12 cellular contexts compared by ENCODE assay signal in the genomic region with DNA sequence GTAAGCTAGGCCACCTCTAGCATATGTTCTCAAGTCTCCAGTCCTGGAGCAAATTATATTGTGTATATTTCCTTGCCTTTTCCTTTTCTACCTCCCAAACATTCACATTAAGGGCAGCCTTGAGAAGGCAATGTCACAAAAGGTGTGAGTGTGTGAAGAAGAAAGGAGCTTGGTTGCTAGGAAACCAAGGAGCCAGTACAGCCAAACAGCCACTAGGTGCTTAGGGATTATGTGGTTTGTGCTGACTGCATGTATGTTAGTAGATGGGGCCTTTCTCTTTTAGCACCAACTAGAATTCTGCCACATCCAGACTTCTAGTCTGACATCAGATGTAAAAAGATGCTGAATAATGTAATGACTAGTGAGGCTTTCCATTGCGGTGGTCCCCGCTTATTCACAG.
DNase-seq lines count a peak whose midpoint lies in the region; ATAC-seq and TF ChIP-seq lines count a peak whose summit lies in the region.
"Had no signal": no experiment of that assay in that cellular context is flagged by ENCODE, and none has a peak within 500 bp of the region (broad histone marks: within the 10 kb centered on the region; RNA-seq: fewer than 3 reads in every experiment).

No MANE protein-coding gene starts in this region.

- no TSS peak for BruUV-seq in PC-3 (replicated peaks; lab: Mats Ljungman, UMichigan)

- H3K36me3 Mint-ChIP-seq in stimulated activated naive B cell treated with anti-CD40 and anti-IgM and Interleukin-4, amounts not matched to agents 10 μg/mL and 1 μg/mL and 100 μg/mL, for 72 hours = peaks cover 3 to 4% of the 10 kb centered on the region in 2 donors

- no peak overlapping the region for H3K4me3 Mint-ChIP-seq in stimulated activated naive B cell treated with anti-CD40 and anti-IgM and Interleukin-4, amounts not matched to agents 10 μg/mL and 1 μg/mL and 100 μg/mL, for 72 hours
- H3K4me3 Mint-ChIP-seq: B cell had no signal

- intact Hi-C loops in Right ventricle myocardium superior (cut with DNase I) = no loop called here
- intact Hi-C loops in right cardiac atrium (cut with DNase I) = no loop called here
- intact Hi-C loops in PC-3 (cut with micrococcal nuclease) = no loop called here
- intact Hi-C loops in ovary (cut with DNase I) = no loop called here

- H3K4me1 ChIP-seq in right cardiac atrium (ENCODE audit: control insufficient read depth, insufficient read depth, low read length) (no peaks in the 10 kb centered on the region), PC-3 (ENCODE audit: insufficient read depth, low read length) (peaks cover 12% of the 10 kb centered on the region), ovary (ENCODE audit: insufficient read depth) (no peaks in the 10 kb centered on the region)
- H3K4me1 ChIP-seq: thyroid gland had no signal

- no peaks in the 10 kb centered on the region for H3F3A ChIP-seq in PC-3 (ENCODE audit: low read length, unreplicated experiment)

- no peak for TF ChIP-seq EP300 in ovary (IDR thresholded peaks at IDR 0.05)

- H3K27me3 ChIP-seq in right cardiac atrium (ENCODE audit: control insufficient read depth, insufficient read depth) = no peaks in the 10 kb centered on the region
- no peaks in the 10 kb centered on the region for H3K27me3 ChIP-seq in PC-3 (ENCODE audit: low read length)
- no peaks in the 10 kb centered on the region for H3K27me3 ChIP-seq in ovary
- H3K27me3 ChIP-seq: thyroid gland had no signal

- TF ChIP-seq CTCF in PC-3 (conservative IDR thresholded peaks at IDR 0.05; ENCODE audit: low read depth, low read length) = peak; percentile 38; the same call in 1 of the 2 replicates
- peak; percentile 28 for TF ChIP-seq CTCF in fibroblast of pulmonary artery (IDR thresholded peaks at IDR 0.05; ENCODE audit: low read length, missing control alignments)
- no peak for TF ChIP-seq CTCF in ovary (IDR thresholded peaks at IDR 0.05)

- CTCF ChIA-PET in PC-3 (lab: Charles Lee) = interaction anchor here (0.6 kb wide), 2 partner anchors 13 to 1254 kb away, joined by 3 read pairs; no protein-coding TSS in a partner anchor

- H3K27me3 Mint-ChIP-seq in stimulated activated naive B cell treated with anti-CD40 and anti-IgM and Interleukin-4, amounts not matched to agents 10 μg/mL and 1 μg/mL and 100 μg/mL, for 72 hours = no peaks in the 10 kb centered on the region

- H3K9me3 ChIP-seq in right cardiac atrium (ENCODE audit: control insufficient read depth, low read length) (peaks cover 1% of the 10 kb centered on the region), PC-3 (ENCODE audit: low read length) (peaks cover 9% of the 10 kb centered on the region), ovary (no peaks in the 10 kb centered on the region)
- H3K9me3 ChIP-seq: thyroid gland had no signal

- no peak overlapping the region for H2AFZ ChIP-seq in PC-3 (ENCODE audit: low read length)

- ATAC-seq in Right ventricle myocardium superior (ENCODE audit: poor library complexity) (peak; percentile 60), right cardiac atrium (no peak), PC-3 (peak; percentile 45; the same call in 1 of the 2 replicates)
- ATAC-seq in stimulated activated naive B cell treated with anti-CD40 and anti-IgM and Interleukin-4, amounts not matched to agents 10 μg/mL and 1 μg/mL and 100 μg/mL, for 72 hours (replicated peaks) = peak; percentile 43 to 53

- H3K27ac Mint-ChIP-seq in stimulated activated naive B cell treated with anti-CD40 and anti-IgM and Interleukin-4, amounts not matched to agents 10 μg/mL and 1 μg/mL and 100 μg/mL, for 72 hours = no peak overlapping the region
- H3K27ac Mint-ChIP-seq: B cell had no signal

- no peak for DNase-seq in Right ventricle myocardium superior
- DNase-seq in right cardiac atrium = no peak
- DNase-seq in PC-3 = peak; percentile 62
- peak; percentile 43 for DNase-seq in fibroblast of pulmonary artery (ENCODE audit: low read depth)
- no peak for DNase-seq in stimulated activated naive B cell treated with anti-CD40 and anti-IgM and Interleukin-4, amounts not matched to agents 10 μg/mL and 1 μg/mL and 100 μg/mL, for 72 hours
- DNase-seq in stimulated activated CD4-positive, alpha-beta T cell treated with anti-CD3 and anti-CD28 coated beads, Interleukin-15, amount 100 ng/mL, for 24 hours = no peak
- DNase-seq in ovary = no peak
- DNase-seq in dedifferentiated amniotic fluid mesenchymal stem cell (ENCODE audit: extremely low spot score) = no peak
- DNase-seq: KG1, SHP77, thyroid gland had no signal

- H3K79me2 ChIP-seq in PC-3 (ENCODE audit: low read length) = no peaks in the 10 kb centered on the region

- H3K4me3 ChIP-seq in right cardiac atrium (ENCODE audit: low read length) (no peak overlapping the region), PC-3 (ENCODE audit: low read length) (no peak overlapping the region), fibroblast of pulmonary artery (replicated peaks; ENCODE audit: low read depth, low read length) (no peak overlapping the region), ovary (no peak overlapping the region)
- H3K4me3 ChIP-seq: thyroid gland had no signal

- POLR2A ChIA-PET in PC-3 (lab: Charles Lee; ENCODE audit: unreplicated experiment) = no interaction called here

- no peaks in the 10 kb centered on the region for H4K20me1 ChIP-seq in PC-3 (ENCODE audit: low read length)

- H3K9me3 Mint-ChIP-seq in stimulated activated naive B cell treated with anti-CD40 and anti-IgM and Interleukin-4, amounts not matched to agents 10 μg/mL and 1 μg/mL and 100 μg/mL, for 72 hours = peaks cover 7 to 15% of the 10 kb centered on the region in 2 donors

- no peak overlapping the region for H3K4me2 ChIP-seq in PC-3 (ENCODE audit: low read length)

- H3K27ac ChIP-seq in right cardiac atrium (ENCODE audit: low read length) (no peak overlapping the region), PC-3 (ENCODE audit: low read length) (no peak overlapping the region), ovary (no peak overlapping the region)
- H3K27ac ChIP-seq: thyroid gland had no signal

- no peak for TF ChIP-seq POLR2A in ovary (IDR thresholded peaks at IDR 0.05)

- H3K9me2 ChIP-seq in PC-3 (replicated peaks; ENCODE audit: low read length) = no peaks in the 10 kb centered on the region

- no peak overlapping the region for H3K9ac ChIP-seq in PC-3 (ENCODE audit: low read length)

- 69% methylated on average over 2 of the region's 2 CpGs for WGBS in right cardiac atrium
- WGBS in ovary, 3 donors = 97 to 99% (median 98%) methylated on average over 2 of the region's 2 CpGs

- H3K36me3 ChIP-seq in PC-3 (ENCODE audit: low read depth, low read length) (peaks cover 9% of the 10 kb centered on the region; the same call in 1 of the 2 replicates), ovary (no peaks in the 10 kb centered on the region)
- H3K36me3 ChIP-seq: thyroid gland had no signal

- peaks cover 4 to 5% of the 10 kb centered on the region in 2 donors for H3K4me1 Mint-ChIP-seq in stimulated activated naive B cell treated with anti-CD40 and anti-IgM and Interleukin-4, amounts not matched to agents 10 μg/mL and 1 μg/mL and 100 μg/mL, for 72 hours
- H3K4me1 Mint-ChIP-seq: B cell had no signal

Comparison
In these comparisons a context has a peak if more than half of its experiments do, and no peak if none do; other contexts are left out.
1. ATAC-seq: peak in Right ventricle myocardium superior (single experiment), PC-3 (single experiment) and stimulated activated naive B cell treated with anti-CD40 and anti-IgM and Interleukin-4, amounts not matched to agents 10 μg/mL and 1 μg/mL and 100 μg/mL, for 72 hours (2 of 2); none in right cardiac atrium (0 of 2).
2. DNase-seq: peak in PC-3 (single experiment) and fibroblast of pulmonary artery (single experiment); none in Right ventricle myocardium superior (single experiment), right cardiac atrium (0 of 3), stimulated activated naive B cell treated with anti-CD40 and anti-IgM and Interleukin-4, amounts not matched to agents 10 μg/mL and 1 μg/mL and 100 μg/mL, for 72 hours (single experiment), stimulated activated CD4-positive, alpha-beta T cell treated with anti-CD3 and anti-CD28 coated beads, Interleukin-15, amount 100 ng/mL, for 24 hours (single experiment), ovary (0 of 5) and dedifferentiated amniotic fluid mesenchymal stem cell (single experiment).
3. CTCF ChIP-seq: peak in PC-3 (single experiment) and fibroblast of pulmonary artery (single experiment); none in ovary (0 of 3).